18 cellular contexts compared by ENCODE assay signal in the genomic region with DNA sequence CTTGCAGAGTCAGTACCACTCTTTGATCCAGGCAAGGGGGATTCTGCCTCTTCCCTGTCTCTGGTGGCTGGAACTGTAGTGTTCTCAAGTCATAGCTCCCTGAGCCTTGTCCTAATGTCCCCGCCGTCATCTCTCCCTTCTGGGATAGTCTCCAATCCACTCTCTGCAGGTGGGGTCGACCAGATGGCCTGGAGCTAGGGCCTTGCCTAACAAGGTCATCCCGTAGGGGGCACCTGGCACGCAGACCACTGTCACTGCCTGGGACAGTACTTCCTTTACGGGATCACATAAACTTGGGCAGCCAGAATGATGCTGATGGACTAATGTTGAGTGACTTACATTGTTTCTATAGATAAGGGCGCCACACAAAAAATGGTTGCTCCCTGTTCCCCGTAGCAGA.
"Had no signal": no experiment of that assay in that cellular context is flagged by ENCODE, and none has a peak within 500 bp of the region (broad histone marks: within the 10 kb centered on the region; RNA-seq: fewer than 3 reads in every experiment).

No MANE protein-coding gene starts in this region.

- H3K4me3 Mint-ChIP-seq: naive thymus-derived CD4-positive, alpha-beta T cell; nephron progenitor cell had no signal

- H3K4me3 ChIP-seq: dorsolateral prefrontal cortex, heart left ventricle, psoas muscle, spleen had no signal

- DNase-seq: cortex of kidney; effector CD8-positive, alpha-beta T cell; heart left ventricle; hippocampal formation; islet precursor cell; mammary epithelial cell; naive thymus-derived CD4-positive, alpha-beta T cell; nephron progenitor cell; psoas muscle; retina; spleen; stimulated activated naive CD4-positive, alpha-beta T cell treated with Interleukin-2 at 50 U/mL for 16 hours; trophoblast cell had no signal

- H3K36me3 Mint-ChIP-seq: naive thymus-derived CD4-positive, alpha-beta T cell had no signal

- H3K4me1 ChIP-seq: heart left ventricle, parathyroid adenoma, psoas muscle had no signal

- H3K27ac ChIP-seq: dorsolateral prefrontal cortex, heart left ventricle, parathyroid adenoma, psoas muscle, spleen had no signal

- H3K9me3 ChIP-seq: heart left ventricle, psoas muscle, spleen had no signal

- H3K27me3 ChIP-seq: dorsolateral prefrontal cortex had no signal

- H3K36me3 ChIP-seq: heart left ventricle, spleen had no signal

- H3K27ac Mint-ChIP-seq: naive thymus-derived CD4-positive, alpha-beta T cell; nephron progenitor cell had no signal

- H3K4me1 Mint-ChIP-seq: naive thymus-derived CD4-positive, alpha-beta T cell had no signal

- ATAC-seq: esophagus mucosa; heart left ventricle; left lobe of liver; naive thymus-derived CD4-positive, alpha-beta T cell; psoas muscle; sciatic nerve had no signal

- H3K9me3 Mint-ChIP-seq: naive thymus-derived CD4-positive, alpha-beta T cell; nephron progenitor cell had no signal
